In genomic region chr4:189525304-189525703, GRCh38 we compare ENCODE assay signal across 8 cellular contexts.
"Had no signal": no experiment of that assay in that cellular context is flagged by ENCODE, and none has a peak within 500 bp of the region (broad histone marks: within the 10 kb centered on the region; RNA-seq: fewer than 3 reads in every experiment).

No MANE protein-coding gene starts in this region.

- ATAC-seq: HCT116, HepG2 had no signal

- FAIRE-seq: HepG2 had no signal

- H3K9ac ChIP-seq: GM23248 had no signal

- H2AFZ ChIP-seq: GM23248 had no signal

- H3K9me3 ChIP-seq: HAP-1 had no signal

- H3K36me3 ChIP-seq: HAP-1 had no signal

- H3K4me3 ChIP-seq: GM23248, HAP-1 had no signal

- H3K4me1 ChIP-seq: HAP-1 had no signal

- DNase-seq: GM23248, GOT3, H7, KG1 had no signal

- H3K27ac ChIP-seq: GM23248, HL-60 had no signal
